In genomic region chr1:153929981-153930948, GRCh38 we compare ENCODE assay signal across 1 cellular context.
TF ChIP-seq lines count a peak whose summit lies in the region.

No MANE protein-coding gene starts in this region.

TF ChIP-seq in GM12878, 131 proteins besides CTCF, POLR2A, EP300 and RAD21:
- no peak for TF ChIP-seq ETV6 (conservative IDR thresholded peaks at IDR 0.05 in 1 of 2, IDR thresholded peaks at IDR 0.05 in 1 of 2; ENCODE audit: borderline replicate concordance in 1 of 2, low read depth in 1 of 2)
- no peak for TF ChIP-seq JUNB (IDR thresholded peaks at IDR 0.05)
- TF ChIP-seq SIX5 (IDR thresholded peaks at IDR 0.05; ENCODE audit: low read depth, low read length, severe bottlenecking): no peak
- no peak for TF ChIP-seq MYB (IDR thresholded peaks at IDR 0.05; ENCODE audit: borderline replicate concordance, low read depth, low read length)
- TF ChIP-seq SUPT20H (IDR thresholded peaks at IDR 0.05; ENCODE audit: borderline replicate concordance, control insufficient read depth, low read depth, low read length): no peak
- TF ChIP-seq PBX3 (IDR thresholded peaks at IDR 0.05; ENCODE audit: insufficient replicate concordance, low read depth, low read length): no peak
- TF ChIP-seq USF2 (IDR thresholded peaks at IDR 0.05; ENCODE audit: borderline replicate concordance, low read depth, low read length): no peak
- no peak for TF ChIP-seq SP1 (IDR thresholded peaks at IDR 0.05; ENCODE audit: low read depth, low read length)
- no peak for TF ChIP-seq STAT3 (IDR thresholded peaks at IDR 0.05; ENCODE audit: low read depth, low read length)
- no peak for TF ChIP-seq YBX1 (IDR thresholded peaks at IDR 0.05)
- no peak for TF ChIP-seq CEBPZ (IDR thresholded peaks at IDR 0.05; ENCODE audit: low read depth, low read length)
